In genomic region chr12:93741741-93742085, GRCh38 we compare ENCODE assay signal across 1 cellular context.
TF ChIP-seq lines count a peak whose summit lies in the region.

No MANE protein-coding gene starts in this region.

TF ChIP-seq in HepG2, 621 proteins besides CTCF, POLR2A, EP300 and RAD21 (continued from another document):
- TF ChIP-seq, protein P1, sequence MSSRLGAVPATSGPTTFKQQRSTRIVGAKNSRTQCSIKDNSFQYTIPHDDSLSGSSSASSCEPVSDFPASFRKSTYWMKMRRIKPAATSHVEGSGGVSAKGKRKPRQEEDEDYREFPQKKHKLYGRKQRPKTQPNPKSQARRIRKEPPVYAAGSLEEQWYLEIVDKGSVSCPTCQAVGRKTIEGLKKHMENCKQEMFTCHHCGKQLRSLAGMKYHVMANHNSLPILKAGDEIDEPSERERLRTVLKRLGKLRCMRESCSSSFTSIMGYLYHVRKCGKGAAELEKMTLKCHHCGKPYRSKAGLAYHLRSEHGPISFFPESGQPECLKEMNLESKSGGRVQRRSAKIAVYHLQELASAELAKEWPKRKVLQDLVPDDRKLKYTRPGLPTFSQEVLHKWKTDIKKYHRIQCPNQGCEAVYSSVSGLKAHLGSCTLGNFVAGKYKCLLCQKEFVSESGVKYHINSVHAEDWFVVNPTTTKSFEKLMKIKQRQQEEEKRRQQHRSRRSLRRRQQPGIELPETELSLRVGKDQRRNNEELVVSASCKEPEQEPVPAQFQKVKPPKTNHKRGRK (CRISPR knock-in tag; IDR thresholded peaks at IDR 0.05): no peak
TF ChIP-seq in HepG2: peak in this region for 6.
